Comparison of ENCODE assay signal across 9 cellular contexts in genomic region chr1:149832316-149833126, GRCh38. TPM values are rescaled to one million over a fixed set of nuclear protein-coding genes. Genes with fewer than 3 reads are reported as not detected.
A peak's percentile ranks its signal among the peaks of the same experiment; 100 is the strongest.
DNase-seq lines count a peak whose midpoint lies in the region; ATAC-seq and TF ChIP-seq lines count a peak whose summit lies in the region.
"Not testable (repeated sequence)": the region's sequence is repeated elsewhere in the genome, so short reads cannot be mapped to it uniquely, and the experiment has no call there.
"Had no signal": no experiment of that assay in that cellular context is flagged by ENCODE, and none has a peak within 500 bp of the region (broad histone marks: within the 10 kb centered on the region; RNA-seq: fewer than 3 reads in every experiment).

No MANE protein-coding gene starts in this region.

- intact Hi-C loops in CD8-positive, alpha-beta T cell (cut with DNase I, micrococcal nuclease); activated B cell treated with CpG ODN at 0.5 μM for 24 hours (cut with micrococcal nuclease); Right ventricle myocardium inferior (cut with DNase I); psoas muscle (cut with DNase I): not testable (repeated sequence)

- H3K4me1 Mint-ChIP-seq in CD8-positive, alpha-beta T cell (ENCODE audit: low read depth); activated B cell treated with CpG ODN at 0.5 μM for 24 hours: not testable (repeated sequence)

- H3K4me3 ChIP-seq in CD8-positive, alpha-beta T cell (ENCODE audit: low read depth, low read length); psoas muscle: not testable (repeated sequence)

- WGBS in psoas muscle, 3 donors, result no CpG with 5 or more reads among the region's 55 CpGs

- H3K27me3 ChIP-seq in CD8-positive, alpha-beta T cell (ENCODE audit: insufficient read depth, low read length); psoas muscle (ENCODE audit: insufficient read depth in 3 of 3, low read length in 2 of 3): not testable (repeated sequence)

- not testable (repeated sequence) for H3K36me3 Mint-ChIP-seq in CD8-positive, alpha-beta T cell; activated B cell treated with CpG ODN at 0.5 μM for 24 hours (ENCODE audit: low read depth)

- H3K27ac ChIP-seq in CD8-positive, alpha-beta T cell (ENCODE audit: low read depth, low read length); psoas muscle: not testable (repeated sequence)

- not testable (repeated sequence) for H3K27ac Mint-ChIP-seq in CD8-positive, alpha-beta T cell; activated B cell treated with CpG ODN at 0.5 μM for 24 hours

- H3K9me3 Mint-ChIP-seq in CD8-positive, alpha-beta T cell; activated B cell treated with CpG ODN at 0.5 μM for 24 hours: not testable (repeated sequence)

- ATAC-seq in CD8-positive, alpha-beta T cell, result peak; percentile 80
- peak; percentile 77 for ATAC-seq in GM19035 (IDR thresholded peaks at IDR 0.05; ENCODE audit: unreplicated experiment)
- peak; percentile 63 for ATAC-seq in GM21529 (IDR thresholded peaks at IDR 0.05; ENCODE audit: unreplicated experiment)
- ATAC-seq in HG02885 (IDR thresholded peaks at IDR 0.05; ENCODE audit: poor library complexity, unreplicated experiment), result peak; percentile 70
- ATAC-seq in HG03354 (IDR thresholded peaks at IDR 0.05; ENCODE audit: poor library complexity, severe bottlenecking, unreplicated experiment), result peak; percentile 72
- peak; percentile 78 for ATAC-seq in activated B cell treated with CpG ODN at 0.5 μM for 24 hours (ENCODE audit: low read depth)
- peak; percentile 92 for ATAC-seq in Right ventricle myocardium inferior
- ATAC-seq in psoas muscle, result peak; percentile 87 to 89 (median 88)

- not testable (repeated sequence) for H3K27me3 Mint-ChIP-seq in CD8-positive, alpha-beta T cell (ENCODE audit: low read depth); activated B cell treated with CpG ODN at 0.5 μM for 24 hours

- H3K4me3 Mint-ChIP-seq in CD8-positive, alpha-beta T cell; activated B cell treated with CpG ODN at 0.5 μM for 24 hours: not testable (repeated sequence)

- TF ChIP-seq CTCF in CD8-positive, alpha-beta T cell (IDR thresholded peaks at IDR 0.05); activated B cell treated with CpG ODN at 0.5 μM for 24 hours (IDR thresholded peaks at IDR 0.05); psoas muscle (IDR thresholded peaks at IDR 0.05): not testable (repeated sequence)

- H3K4me1 ChIP-seq in CD8-positive, alpha-beta T cell (ENCODE audit: insufficient read depth, low read length); psoas muscle: not testable (repeated sequence)

- H3K9me3 ChIP-seq in CD8-positive, alpha-beta T cell (ENCODE audit: low read length); psoas muscle: not testable (repeated sequence)

- H3K36me3 ChIP-seq in CD8-positive, alpha-beta T cell (ENCODE audit: insufficient read depth, low read length); psoas muscle (ENCODE audit: insufficient read depth in 1 of 2, low read depth in 1 of 2): not testable (repeated sequence)

- POLR2A ChIA-PET in CD8-positive, alpha-beta T cell (lab: Charles Lee); activated B cell treated with CpG ODN at 0.5 μM for 24 hours (lab: Charles Lee): not testable (repeated sequence)

- CTCF ChIA-PET in CD8-positive, alpha-beta T cell (lab: Charles Lee); activated B cell treated with CpG ODN at 0.5 μM for 24 hours (lab: Charles Lee): not testable (repeated sequence)

- DNase-seq in CD8-positive, alpha-beta T cell; activated B cell treated with CpG ODN at 0.5 μM for 24 hours; Right ventricle myocardium inferior (ENCODE audit: missing footprints); psoas muscle: not testable (repeated sequence)

RNA-seq across cellular contexts. Expression of gene FCGR1A, which starts 50.0 kb away (rescaled TPM):
- not detected for total RNA-seq in CD8-positive, alpha-beta T cell
- total RNA-seq in activated B cell treated with CpG ODN at 0.5 μM for 24 hours, result not detected in 2 replicates
- 1.4 TPM for total RNA-seq in Right ventricle myocardium inferior
- total RNA-seq in psoas muscle, result 1 to 10 TPM in 3 of 4 donors, under 1 TPM in 1; 0.75 to 7.4 (median 1.3) TPM
- polyA plus RNA-seq in psoas muscle, result 1 to 10 TPM in 2 of 3 donors, under 1 TPM in 1; 0.25 to 1.6 (median 1.3) TPM
- total RNA-seq: HFFc6 had no signal
